ENCODE assay signal across 29 cellular contexts in the genomic region with DNA sequence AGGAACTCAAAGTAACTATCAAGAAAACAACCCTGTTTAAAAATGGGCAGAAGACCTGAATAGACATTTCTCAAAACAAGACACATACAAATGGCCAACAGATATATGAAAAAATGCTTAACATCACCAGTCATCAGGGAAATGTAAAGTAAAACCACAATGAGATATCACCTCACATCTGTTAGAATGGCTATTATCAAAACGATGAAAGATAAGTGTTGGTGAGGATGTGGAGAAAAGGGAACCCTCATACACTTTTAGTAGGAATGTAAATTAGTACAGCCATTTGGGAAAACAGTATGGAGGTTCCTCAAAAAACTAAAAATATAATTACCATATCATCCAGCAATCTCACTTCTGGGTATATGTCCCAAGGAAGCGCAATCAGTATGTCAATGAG. TPM values are rescaled to one million over a fixed set of nuclear protein-coding genes. Genes with fewer than 3 reads are reported as not detected.
DNase-seq lines count a peak whose midpoint lies in the region; ATAC-seq, FAIRE-seq and TF ChIP-seq lines count a peak whose summit lies in the region.
"Had no signal": no experiment of that assay in that cellular context is flagged by ENCODE, and none has a peak within 500 bp of the region (broad histone marks: within the 10 kb centered on the region; RNA-seq: fewer than 3 reads in every experiment).

No MANE protein-coding gene starts in this region.

- H3K4me3 Mint-ChIP-seq in T-helper 1 cell treated with Interleukin-12 subunit alpha and Interleukin-12 subunit beta and Interleukin-4 antibody, amounts not matched to agents 30 μg/mL and 1 μg/mL, for 36 hours: peak overlapping the region; percentile 3
- H3K4me3 Mint-ChIP-seq in natural killer cell treated with Interleukin-12 subunit alpha and Interleukin-12 subunit beta and Interleukin-15 and Interleukin-18, amount 100 ng/mL, for 72 hours: peak overlapping the region; percentile 54
- H3K4me3 Mint-ChIP-seq: activated naive CD4-positive, alpha-beta T cell treated with anti-CD3 and anti-CD28 coated beads for 36 hours had no signal

- peaks cover 49% of the 10 kb centered on the region for H3K36me3 ChIP-seq in OCI-LY3 (replicated peaks; ENCODE audit: low read depth, low read length)
- no peaks in the 10 kb centered on the region for H3K36me3 ChIP-seq in K562 (ENCODE audit: control insufficient read depth, insufficient read depth, low read length)
- no peaks in the 10 kb centered on the region for H3K36me3 ChIP-seq in MG63
- H3K36me3 ChIP-seq: ascending aorta, tibial nerve had no signal

- in situ Hi-C loops in K562 (cut with MboI): no loop called here

- POLR2A ChIA-PET in K562 (lab: Yijun Ruan, JAX): no interaction called here

- no peak overlapping the region for H3K27ac ChIP-seq in OCI-LY3 (ENCODE audit: low read length)
- no peak overlapping the region for H3K27ac ChIP-seq in K562 (ENCODE audit: extremely low read depth, low read depth, low read length)
- H3K27ac ChIP-seq: 22Rv1, ascending aorta, epithelial cell of prostate, tibial nerve had no signal

- H3K9me1 ChIP-seq in K562 (ENCODE audit: control insufficient read depth, insufficient read depth, low read length): no peaks in the 10 kb centered on the region

- intact Hi-C loops in K562 (cut with micrococcal nuclease): no loop called here
- intact Hi-C loops in posterior vena cava (cut with DNase I): no loop called here

- H3K4me1 ChIP-seq in OCI-LY3 (ENCODE audit: low read length): peaks cover 42% of the 10 kb centered on the region
- peaks cover 4 to 15% of the 10 kb centered on the region in 2 experiments; a peak in 4 of 5 replicates for H3K4me1 ChIP-seq in K562 (replicated peaks in 1 of 2; ENCODE audit: control insufficient read depth in 2 of 2, insufficient read depth in 2 of 2, low read length in 2 of 2)
- H3K4me1 ChIP-seq: ascending aorta had no signal

- no peak overlapping the region for H3K9ac ChIP-seq in OCI-LY3 (ENCODE audit: low read length)
- H3K9ac ChIP-seq in K562 (ENCODE audit: insufficient read depth in 1 of 2, low read depth in 2 of 2, low read length in 2 of 2): no peak overlapping the region

- CTCF ChIA-PET in K562 (lab: Yijun Ruan, JAX; ENCODE audit: low intra/inter-chr PET ratio): no interaction called here

- peak overlapping the region; percentile 82; the same call in 1 of the 2 replicates for H3K4me3 ChIP-seq in OCI-LY3 (ENCODE audit: low read length)
- no peak overlapping the region for H3K4me3 ChIP-seq in K562
- H3K4me3 ChIP-seq in MG63: no peak overlapping the region
- H3K4me3 ChIP-seq: ascending aorta, smooth muscle cell, tibial nerve had no signal

- no peaks in the 10 kb centered on the region for H3K27me3 ChIP-seq in OCI-LY3 (ENCODE audit: low read depth, low read length)
- H3K27me3 ChIP-seq in K562 (ENCODE audit: control insufficient read depth in 2 of 2, insufficient read depth in 2 of 2, low read length in 2 of 2): no peaks in the 10 kb centered on the region
- no peaks in the 10 kb centered on the region for H3K27me3 ChIP-seq in MG63
- H3K27me3 ChIP-seq: ascending aorta, heart right ventricle, left lung, tibial nerve had no signal

- H4K20me1 ChIP-seq in OCI-LY3 (ENCODE audit: insufficient read depth, low read length): peaks cover 33% of the 10 kb centered on the region
- no peaks in the 10 kb centered on the region for H4K20me1 ChIP-seq in K562 (replicated peaks; ENCODE audit: control insufficient read depth, insufficient read depth, low read length)

- no peak for TF ChIP-seq POLR2A in K562 (conservative IDR thresholded peaks at IDR 0.05)

- H3K36me3 Mint-ChIP-seq in T-helper 1 cell treated with Interleukin-12 subunit alpha and Interleukin-12 subunit beta and Interleukin-4 antibody, amounts not matched to agents 30 μg/mL and 1 μg/mL, for 36 hours (ENCODE audit: low read depth): peaks cover 36% of the 10 kb centered on the region
- H3K36me3 Mint-ChIP-seq in natural killer cell treated with Interleukin-12 subunit alpha and Interleukin-12 subunit beta and Interleukin-15 and Interleukin-18, amount 100 ng/mL, for 72 hours: peaks cover 23% of the 10 kb centered on the region

- FAIRE-seq in K562 (lab: Jason Lieb, UNC): no peak

- no TSS peak for BruUV-seq in K562 (replicated peaks; lab: Mats Ljungman, UMichigan)

- ATAC-seq in K562: no peak
- no peak for ATAC-seq in natural killer cell treated with Interleukin-12 subunit alpha and Interleukin-12 subunit beta and Interleukin-15 and Interleukin-18, amount 100 ng/mL, for 72 hours
- ATAC-seq: heart right ventricle, left lung, Panc1 had no signal

- H3K79me2 ChIP-seq in OCI-LY3 (ENCODE audit: low read length): peaks cover 72% of the 10 kb centered on the region
- no peaks in the 10 kb centered on the region for H3K79me2 ChIP-seq in K562 (ENCODE audit: control insufficient read depth, insufficient read depth, low read length)

- TF ChIP-seq CTCF in OCI-LY3 (IDR thresholded peaks at IDR 0.05; ENCODE audit: low read depth, low read length): no peak
- TF ChIP-seq CTCF in K562 (IDR thresholded peaks at IDR 0.05 in 2 of 3, conservative IDR thresholded peaks at IDR 0.05 in 1 of 3; ENCODE audit: insufficient read depth in 2 of 3, low read depth in 1 of 3, low read length in 3 of 3): no peak

- H3K4me2 ChIP-seq in OCI-LY3 (ENCODE audit: low read length) (peak overlapping the region; percentile 95), K562 (ENCODE audit: insufficient read depth, low read length) (no peak overlapping the region)
- H3K4me2 ChIP-seq: smooth muscle cell had no signal

- no peak for TF ChIP-seq RAD21 in K562 (CRISPR knock-in tag; conservative IDR thresholded peaks at IDR 0.05 in 1 of 2, IDR thresholded peaks at IDR 0.05 in 1 of 2)

- H3K27me3 Mint-ChIP-seq in T-helper 1 cell treated with Interleukin-12 subunit alpha and Interleukin-12 subunit beta and Interleukin-4 antibody, amounts not matched to agents 30 μg/mL and 1 μg/mL, for 36 hours (ENCODE audit: low read depth): no peaks in the 10 kb centered on the region
- no peaks in the 10 kb centered on the region for H3K27me3 Mint-ChIP-seq in natural killer cell treated with Interleukin-12 subunit alpha and Interleukin-12 subunit beta and Interleukin-15 and Interleukin-18, amount 100 ng/mL, for 72 hours
- H3K27me3 Mint-ChIP-seq: stimulated activated naive CD8-positive, alpha-beta T cell treated with anti-CD3 and anti-CD28 coated beads, Interleukin-15, Interleukin-2, amounts not matched to agents 100 ng/mL and 50 ng/mL, for 24 hours had no signal

- H3K27ac Mint-ChIP-seq in T-helper 1 cell treated with Interleukin-12 subunit alpha and Interleukin-12 subunit beta and Interleukin-4 antibody, amounts not matched to agents 30 μg/mL and 1 μg/mL, for 36 hours: no peak overlapping the region
- H3K27ac Mint-ChIP-seq in natural killer cell treated with Interleukin-12 subunit alpha and Interleukin-12 subunit beta and Interleukin-15 and Interleukin-18, amount 100 ng/mL, for 72 hours: peak overlapping the region in 1 of 2 donors; percentile 5
- H3K27ac Mint-ChIP-seq: activated naive CD4-positive, alpha-beta T cell treated with anti-CD3 and anti-CD28 coated beads for 36 hours; stimulated activated naive CD8-positive, alpha-beta T cell treated with anti-CD3 and anti-CD28 coated beads, Interleukin-15, Interleukin-2, amounts not matched to agents 100 ng/mL and 50 ng/mL, for 24 hours had no signal

- H3K9me3 ChIP-seq in OCI-LY3 (ENCODE audit: insufficient read depth, low read length) (no peaks in the 10 kb centered on the region), K562 (replicated peaks; ENCODE audit: control insufficient read depth, insufficient read depth, low read depth, low read length) (no peaks in the 10 kb centered on the region), MG63 (no peaks in the 10 kb centered on the region)
- H3K9me3 ChIP-seq: ascending aorta, left lung had no signal

- WGBS in K562 (ENCODE audit: insufficient coverage, low coverage, missing lambda C conversion rate): 42% methylated on average over 2 of the region's 2 CpGs

- H3K9me3 Mint-ChIP-seq in T-helper 1 cell treated with Interleukin-12 subunit alpha and Interleukin-12 subunit beta and Interleukin-4 antibody, amounts not matched to agents 30 μg/mL and 1 μg/mL, for 36 hours: no peaks in the 10 kb centered on the region
- H3K9me3 Mint-ChIP-seq in natural killer cell treated with Interleukin-12 subunit alpha and Interleukin-12 subunit beta and Interleukin-15 and Interleukin-18, amount 100 ng/mL, for 72 hours: no peaks in the 10 kb centered on the region
- H3K9me3 Mint-ChIP-seq: activated naive CD4-positive, alpha-beta T cell treated with anti-CD3 and anti-CD28 coated beads for 36 hours; stimulated activated naive CD8-positive, alpha-beta T cell treated with anti-CD3 and anti-CD28 coated beads, Interleukin-15, Interleukin-2, amounts not matched to agents 100 ng/mL and 50 ng/mL, for 24 hours had no signal

- H2AFZ ChIP-seq in OCI-LY3 (ENCODE audit: low read depth, low read length) (no peak overlapping the region), K562 (ENCODE audit: low read depth, low read length) (no peak overlapping the region)

- no peak for DNase-seq in T-helper 1 cell
- DNase-seq in K562 (ENCODE audit: extremely low read depth in 1 of 4, low spot score in 3 of 4): no peak
- no peak for DNase-seq in natural killer cell treated with Interleukin-12 subunit alpha and Interleukin-12 subunit beta and Interleukin-15 and Interleukin-18, amount 100 ng/mL, for 72 hours (ENCODE audit: low spot score)
- DNase-seq in posterior vena cava (ENCODE audit: low spot score): no peak
- DNase-seq in NCI-H2029 (lab: John Stamatoyannopoulos, UW): no peak
- no peak for DNase-seq in MG63
- DNase-seq: activated CD4-positive, alpha-beta T cell treated with anti-CD3 and anti-CD28 coated beads, Interleukin-2, amount 50 U/mL, for 48 hours; activated naive CD4-positive, alpha-beta T cell treated with anti-CD3 and anti-CD28 coated beads for 36 hours; caudate nucleus; heart right ventricle; left lung; NCI-H446; occipital lobe; retina; SIG-M5; stimulated activated CD4-positive, alpha-beta T cell treated with anti-CD3 and anti-CD28 coated beads, Interleukin-2, amount 100 ng/mL, for 48 hours had no signal

- peaks cover 33% of the 10 kb centered on the region for H3K4me1 Mint-ChIP-seq in T-helper 1 cell treated with Interleukin-12 subunit alpha and Interleukin-12 subunit beta and Interleukin-4 antibody, amounts not matched to agents 30 μg/mL and 1 μg/mL, for 36 hours (ENCODE audit: low read depth)
- peaks cover 42 to 50% of the 10 kb centered on the region in 2 donors for H3K4me1 Mint-ChIP-seq in natural killer cell treated with Interleukin-12 subunit alpha and Interleukin-12 subunit beta and Interleukin-15 and Interleukin-18, amount 100 ng/mL, for 72 hours (ENCODE audit: low read depth in 2 of 2)

- TF ChIP-seq EP300 in K562 (IDR thresholded peaks at IDR 0.05; ENCODE audit: low read length): no peak

RNA-seq across cellular contexts. Expression of a gene that starts 3.0 kb away (rescaled TPM):
- 5.0 and 8.1 TPM in 2 replicates for total RNA-seq in K562 (2011; cell fraction: chromatin; rRNA removed; ENCODE audit: low replicate concordance)
- 5.3 and 6.3 TPM in 2 replicates for total RNA-seq in K562 (2011; cell fraction: nucleolus; rRNA removed)
- total RNA-seq in K562 (2011; cell fraction: nucleoplasm; rRNA removed): 3.4 and 10.4 TPM in 2 replicates
- total RNA-seq in K562 (2014; rRNA removed) (9.1 TPM in 2 replicates), K562 (2014; rRNA removed; fragmentation: Illumina TruSeq; extraction: Trizol) (16.8 and 17.7 TPM in 2 replicates), K562 (2015; rRNA removed; fragmentation: Illumina TruSeq; extraction: Trizol) (24.9 and 25.8 TPM in 2 replicates), K562 (2021) (10.2 and 10.3 TPM in 2 replicates), posterior vena cava (10 to 100 TPM; 50.2 to 89.2 TPM)
- polyA plus RNA-seq in K562 (2011; rRNA removed) (12.5 and 31.4 TPM in 2 replicates), K562 (2014; fragmentation: Illumina TruSeq; extraction: Trizol) (9.0 and 11.2 TPM in 2 replicates), K562 (2014; fragmentation: Nextera tagmentation; extraction: Ambion mirVana) (10 to 100 TPM in 1 of 2 experiments, 1 to 10 TPM in 1; 8.6 to 11.6 TPM), K562 (2014; rRNA removed) (10.3 and 13.3 TPM in 2 replicates)
- polyA plus RNA-seq in K562 (2011; cell fraction: cytosol; rRNA removed): 1.5 and 17.3 TPM in 2 replicates
- polyA plus RNA-seq in K562 (2011; cell fraction: nucleus; rRNA removed): 0.84 and 4.7 TPM in 2 replicates
- 13.6 and 43.2 TPM in 2 replicates for polyA plus RNA-seq in K562 (2012)
- 13.4 and 52.0 TPM in 2 replicates for polyA minus RNA-seq in K562 (2011; rRNA and poly(A)+ RNA removed)
- 5.1 and 12.9 TPM in 2 replicates for polyA minus RNA-seq in K562 (2011; cell fraction: cytosol; rRNA and poly(A)+ RNA removed)
- 0.54 and 5.8 TPM in 2 replicates for polyA minus RNA-seq in K562 (2011; cell fraction: nucleus; rRNA and poly(A)+ RNA removed)
- total RNA-seq in natural killer cell treated with Interleukin-12 subunit alpha and Interleukin-12 subunit beta and Interleukin-15 and Interleukin-18, amount 100 ng/mL, for 72 hours: 100 to 1,000 TPM in 1 of 2 donors, 10 to 100 TPM in 1; 76.2 to 248 TPM
- total RNA-seq in MG63 (2014; rRNA removed; shearing (Covaris generic); ENCODE audit: low replicate concordance): 0.49 TPM in 1 of 2 replicates, not detected in the other

RNA-seq across cellular contexts. Expression of a gene that starts 41.9 kb away (rescaled TPM):
- not detected in 2 replicates for total RNA-seq in K562 (2011; cell fraction: chromatin; rRNA removed; ENCODE audit: low replicate concordance)
- total RNA-seq in K562 (2011; cell fraction: nucleolus; rRNA removed): not detected in 2 replicates
- not detected in 2 replicates for total RNA-seq in K562 (2011; cell fraction: nucleoplasm; rRNA removed)
- total RNA-seq in K562 (2014; rRNA removed) (not detected in 2 replicates), K562 (2014; rRNA removed; fragmentation: Illumina TruSeq; extraction: Trizol) (not detected in 2 replicates), K562 (2015; rRNA removed; fragmentation: Illumina TruSeq; extraction: Trizol) (not detected in 2 replicates), K562 (2021) (not detected in 2 replicates), posterior vena cava (under 1 TPM; 0.33 to 0.65 TPM)
- polyA plus RNA-seq in K562 (2011; rRNA removed) (not detected in 2 replicates), K562 (2014; fragmentation: Illumina TruSeq; extraction: Trizol) (not detected in 2 replicates), K562 (2014; fragmentation: Nextera tagmentation; extraction: Ambion mirVana) (not detected), K562 (2014; rRNA removed) (not detected in 2 replicates)
- not detected in 2 replicates for polyA plus RNA-seq in K562 (2011; cell fraction: cytosol; rRNA removed)
- not detected in 2 replicates for polyA plus RNA-seq in K562 (2011; cell fraction: nucleus; rRNA removed)
- not detected in 2 replicates for polyA plus RNA-seq in K562 (2012)
- polyA minus RNA-seq in K562 (2011; rRNA and poly(A)+ RNA removed): not detected in 2 replicates
- not detected in 2 replicates for polyA minus RNA-seq in K562 (2011; cell fraction: cytosol; rRNA and poly(A)+ RNA removed)
- polyA minus RNA-seq in K562 (2011; cell fraction: nucleus; rRNA and poly(A)+ RNA removed): not detected in 2 replicates
- under 1 TPM; 0.43 to 0.64 TPM for total RNA-seq in natural killer cell treated with Interleukin-12 subunit alpha and Interleukin-12 subunit beta and Interleukin-15 and Interleukin-18, amount 100 ng/mL, for 72 hours
- total RNA-seq in MG63 (2014; rRNA removed; shearing (Covaris generic); ENCODE audit: low replicate concordance): 0.95 TPM in 1 of 2 replicates, not detected in the other
- total RNA-seq: activated naive CD4-positive, alpha-beta T cell treated with anti-CD3 and anti-CD28 coated beads for 36 hours; ascending aorta; Daoy; H4; mucosa of gallbladder; smooth muscle cell; T-helper 1 cell treated with Interleukin-12 subunit alpha and Interleukin-12 subunit beta and Interleukin-4 antibody, amounts not matched to agents 30 ng/mL and 1 ng/mL, for 36 hours had no signal
- polyA plus RNA-seq: heart right ventricle, smooth muscle cell had no signal

RNA-seq across cellular contexts. Expression of a gene that starts 45.5 kb away (rescaled TPM):
- 4.0 and 6.1 TPM in 2 replicates for total RNA-seq in K562 (2011; cell fraction: chromatin; rRNA removed; ENCODE audit: low replicate concordance)
- 2.0 and 2.1 TPM in 2 replicates for total RNA-seq in K562 (2011; cell fraction: nucleolus; rRNA removed)
- total RNA-seq in K562 (2011; cell fraction: nucleoplasm; rRNA removed): 3.4 and 4.0 TPM in 2 replicates
- total RNA-seq in K562 (2014; rRNA removed): 0.53 and 1.2 TPM in 2 replicates
- total RNA-seq in K562 (2014; rRNA removed; fragmentation: Illumina TruSeq; extraction: Trizol): 0.80 and 0.91 TPM in 2 replicates
- 1.1 and 1.3 TPM in 2 replicates for total RNA-seq in K562 (2015; rRNA removed; fragmentation: Illumina TruSeq; extraction: Trizol)
- 1.0 and 1.5 TPM in 2 replicates for total RNA-seq in K562 (2021)
- 2.5 and 3.9 TPM in 2 replicates for polyA plus RNA-seq in K562 (2011; rRNA removed)
- 0.70 and 2.2 TPM in 2 replicates for polyA plus RNA-seq in K562 (2011; cell fraction: cytosol; rRNA removed)
- 9.9 and 15.1 TPM in 2 replicates for polyA plus RNA-seq in K562 (2011; cell fraction: nucleus; rRNA removed)
- 1.1 and 2.8 TPM in 2 replicates for polyA plus RNA-seq in K562 (2012)
- polyA plus RNA-seq in K562 (2014; fragmentation: Illumina TruSeq; extraction: Trizol): 1.2 and 1.3 TPM in 2 replicates
- 1 to 10 TPM in 1 of 2 experiments, under 1 TPM in 1; 0.84 to 1.3 TPM for polyA plus RNA-seq in K562 (2014; fragmentation: Nextera tagmentation; extraction: Ambion mirVana)
- 1.0 and 1.6 TPM in 2 replicates for polyA plus RNA-seq in K562 (2014; rRNA removed)
- polyA minus RNA-seq in K562 (2011; rRNA and poly(A)+ RNA removed): 0.96 and 1.1 TPM in 2 replicates
- polyA minus RNA-seq in K562 (2011; cell fraction: cytosol; rRNA and poly(A)+ RNA removed): not detected in 2 replicates
- polyA minus RNA-seq in K562 (2011; cell fraction: nucleus; rRNA and poly(A)+ RNA removed): 0.81 and 1.6 TPM in 2 replicates
- total RNA-seq in natural killer cell treated with Interleukin-12 subunit alpha and Interleukin-12 subunit beta and Interleukin-15 and Interleukin-18, amount 100 ng/mL, for 72 hours: 1 to 10 TPM; 4.1 to 5.3 TPM
- 100 to 1,000 TPM; 136 to 183 TPM for total RNA-seq in posterior vena cava
- 0.92 and 2.3 TPM in 2 replicates for total RNA-seq in MG63 (2014; rRNA removed; shearing (Covaris generic); ENCODE audit: low replicate concordance)

Comparison
In these comparisons a context has a peak if more than half of its experiments do, and no peak if none do; other contexts are left out.
1. RNA of a gene that starts 45.5 kb away (total RNA-seq): 136 to 183 TPM in posterior vena cava; 4.1 to 5.3 TPM in natural killer cell treated with Interleukin-12 subunit alpha and Interleukin-12 subunit beta and Interleukin-15 and Interleukin-18, amount 100 ng/mL, for 72 hours, 0.53 to 6.1 TPM in K562 and 0.92 to 2.3 TPM in MG63; every median in the first group is over 10 times any median in the second.